Comparison of ENCODE assay signal across 4 cellular contexts in genomic region chr6:63211343-63211742, GRCh38. TPM values are rescaled to one million over a fixed set of nuclear protein-coding genes. Genes with fewer than 3 reads are reported as not detected.
"Had no signal": no experiment of that assay in that cellular context is flagged by ENCODE, and none has a peak within 500 bp of the region (broad histone marks: within the 10 kb centered on the region; RNA-seq: fewer than 3 reads in every experiment).

Gene FKBP1C, plus strand, starts transcription at chr6:63211469.

RNA-seq across cellular contexts. Expression of gene FKBP1C, which starts in this region (rescaled TPM):
- total RNA-seq: temporal lobe, thoracic aorta, ureter, vagina had no signal
